Comparison of ENCODE assay signal across 22 cellular contexts in the genomic region with DNA sequence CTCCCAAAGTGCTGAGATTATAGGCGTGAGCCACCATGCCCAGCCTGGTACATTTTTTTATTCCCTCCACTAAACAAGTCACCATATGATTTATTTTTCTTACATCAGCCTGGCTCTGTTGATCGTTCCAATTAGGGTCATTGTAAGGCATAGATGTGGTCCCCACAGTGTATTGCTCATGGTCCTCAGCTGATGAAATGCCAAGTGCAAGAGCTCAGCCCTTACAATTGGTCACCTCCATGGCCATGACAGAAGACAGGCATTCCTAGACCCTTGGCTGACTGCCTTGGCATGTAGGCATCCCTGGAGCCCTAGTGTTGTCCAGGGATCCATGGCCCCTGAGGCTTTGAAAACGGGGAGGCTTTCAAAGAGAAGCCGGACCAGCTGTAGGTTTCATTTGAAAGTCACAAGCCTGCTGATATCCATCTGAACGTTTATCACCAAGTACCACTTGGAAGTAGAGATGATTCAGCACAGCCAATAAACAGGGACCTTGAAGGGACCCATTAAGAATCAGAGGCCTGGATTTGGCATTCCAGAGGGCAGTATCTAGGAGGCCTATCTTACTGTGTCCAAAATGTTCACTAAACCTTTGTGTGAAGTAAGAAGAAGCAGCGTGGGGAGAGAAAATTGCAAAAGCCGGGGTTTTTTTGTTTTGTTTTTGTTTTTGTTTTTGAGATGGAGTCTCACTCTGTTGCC. TPM values are rescaled to one million over a fixed set of nuclear protein-coding genes. Genes with fewer than 3 reads are reported as not detected.
"Had no signal": no experiment of that assay in that cellular context is flagged by ENCODE, and none has a peak within 500 bp of the region (broad histone marks: within the 10 kb centered on the region; RNA-seq: fewer than 3 reads in every experiment).

No MANE protein-coding gene starts in this region.

- H3K36me3 ChIP-seq: tibial artery, uterus had no signal

- H3K27me3 ChIP-seq: body of pancreas, dorsolateral prefrontal cortex, tibial artery, uterus had no signal

- ATAC-seq: activated CD4-positive, CD25-positive, alpha-beta regulatory T cell treated with anti-CD3 and anti-CD28 coated beads, Interleukin-2, amount 50 U/mL, for 24 hours; body of pancreas; stimulated activated naive CD8-positive, alpha-beta T cell treated with anti-CD3 and anti-CD28 coated beads, Interleukin-15, Interleukin-2, amounts not matched to agents 100 U/mL and 50 U/mL, for 24 hours had no signal

- H3K9me3 Mint-ChIP-seq: endodermal cell had no signal

- H3K27ac ChIP-seq: body of pancreas, dorsolateral prefrontal cortex, epithelial cell of prostate, tibial artery, uterus had no signal

- H3K27ac Mint-ChIP-seq: activated naive CD8-positive, alpha-beta T cell treated with anti-CD3 and anti-CD28 coated beads, Interleukin-2, amount 10 ng/mL, durations not matched to agents 7 days and 5 days; endodermal cell had no signal

- H3K4me1 ChIP-seq: body of pancreas, tibial artery, uterus had no signal

- H3K4me3 Mint-ChIP-seq: activated naive CD8-positive, alpha-beta T cell treated with anti-CD3 and anti-CD28 coated beads, Interleukin-2, amount 10 ng/mL, durations not matched to agents 7 days and 5 days; endodermal cell had no signal

- DNase-seq: activated naive CD4-positive, alpha-beta T cell treated with Interleukin-2 at 50 U/mL for 16 hours; activated naive CD8-positive, alpha-beta T cell treated with anti-CD3 and anti-CD28 coated beads, Interleukin-2, amount 10 ng/mL, durations not matched to agents 7 days and 5 days; amygdala; body of pancreas; dorsolateral prefrontal cortex; endodermal cell; foreskin melanocyte; hypothalamus; occipital lobe; posterior cingulate gyrus; stimulated activated naive CD8-positive, alpha-beta T cell treated with anti-CD3 and anti-CD28 coated beads, Interleukin-15, Interleukin-2, amounts not matched to agents 100 U/mL and 50 U/mL, for 24 hours; substantia nigra; T-helper 9 cell; tibial artery; uterus had no signal

- H3K9me3 ChIP-seq: body of pancreas, tibial artery, uterus had no signal

- H3K4me3 ChIP-seq: body of pancreas, dorsolateral prefrontal cortex, lung, tibial artery, uterus had no signal

RNA-seq across cellular contexts. Expression of gene APOH, which starts 52.6 kb away (rescaled TPM):
- total RNA-seq: activated CD8-positive, alpha-beta memory T cell treated with anti-CD3 and anti-CD28 coated beads for 36 hours; activated naive CD8-positive, alpha-beta T cell treated with anti-CD3 and anti-CD28 coated beads, Interleukin-2, amount 10 ng/mL, durations not matched to agents 7 days and 5 days; cardiac septum; dorsolateral prefrontal cortex; endodermal cell had no signal
- polyA plus RNA-seq: keratinocyte, neural cell had no signal
